8 cellular contexts compared by ENCODE assay signal in the genomic region with DNA sequence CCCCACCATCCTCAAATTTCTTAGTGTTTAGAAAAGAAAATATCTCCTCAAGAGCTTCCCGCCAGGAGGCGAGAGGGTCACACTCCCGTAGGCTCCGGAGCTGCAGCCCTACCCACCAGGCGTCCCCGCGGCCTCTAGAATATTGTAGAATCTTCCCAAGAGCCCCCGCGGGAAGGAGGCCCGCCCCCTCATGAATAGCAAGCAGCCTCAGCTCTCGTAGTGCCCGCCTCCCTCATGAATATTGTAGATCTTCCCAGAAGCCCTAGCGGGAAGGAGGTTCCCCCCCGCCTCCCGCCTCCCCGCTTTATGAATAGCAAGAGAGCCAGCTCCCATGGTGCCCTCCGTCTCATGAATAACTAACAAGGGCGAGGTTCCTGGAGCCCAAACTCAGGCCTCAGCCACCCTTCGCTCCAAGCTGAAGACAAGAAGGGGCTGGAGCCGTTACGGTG. TPM values are rescaled to one million over a fixed set of nuclear protein-coding genes. Genes with fewer than 3 reads are reported as not detected.
DNase-seq lines count a peak whose midpoint lies in the region; ATAC-seq, FAIRE-seq and TF ChIP-seq lines count a peak whose summit lies in the region.

A gene with protein sequence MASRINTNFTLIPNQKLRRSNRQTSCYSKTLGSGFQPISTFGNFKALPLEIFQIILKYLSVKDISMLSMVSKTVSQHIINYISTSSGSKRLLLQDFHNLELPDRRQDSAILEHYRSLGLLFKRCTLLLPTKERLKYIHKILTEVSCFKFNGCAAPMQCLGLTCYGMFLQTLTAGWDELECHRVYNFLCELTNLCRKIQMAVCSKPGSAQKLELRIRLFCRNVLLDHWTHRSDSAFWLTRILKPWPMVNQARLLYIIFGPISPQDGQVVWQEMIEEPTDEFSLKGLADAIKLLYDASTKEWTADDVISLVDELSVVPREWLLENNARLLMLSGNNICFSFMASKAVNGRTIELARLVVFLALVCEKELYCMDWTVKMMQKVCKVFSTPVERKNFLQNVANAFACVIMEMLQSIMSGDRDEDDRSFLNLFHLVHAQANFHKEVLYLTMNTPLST (minus strand): TSS at position 114 of the 449 bp plus-strand sequence. CDS start 4,378 bp downstream, outside the sequence.

- TF ChIP-seq POLR2A in endothelial cell of umbilical vein (IDR thresholded peaks at IDR 0.05; ENCODE audit: low read depth, low read length) = peak; percentile 63

- no peak within 1 kb of the TSS for H3K18ac ChIP-seq in mesenchymal stem cell (ENCODE audit: low read depth in 1 of 2, low read length in 2 of 2)

- no peak within 1 kb of the TSS for H3K14ac ChIP-seq in mesenchymal stem cell (ENCODE audit: low read length in 2 of 2)

- H3K27ac ChIP-seq in endothelial cell of umbilical vein (ENCODE audit: insufficient read depth, low read depth, low read length) (no peak within 1 kb of the TSS), mesenchymal stem cell (ENCODE audit: low read length, poor library complexity, severe bottlenecking) (no peak within 1 kb of the TSS)

- no peak within 1 kb of the TSS for H2BK12ac ChIP-seq in mesenchymal stem cell (ENCODE audit: low read length in 2 of 2)

- H3K79me2 ChIP-seq in endothelial cell of umbilical vein (ENCODE audit: control insufficient read depth, insufficient read depth, low read length) = no peaks in the 10 kb centered on the region

- peaks cover 0 to 4% of the 10 kb centered on the region in 2 experiments for H3K27me3 ChIP-seq in endothelial cell of umbilical vein (ENCODE audit: control insufficient read depth in 2 of 2, insufficient read depth in 2 of 2, low read length in 2 of 2)
- no peaks in the 10 kb centered on the region for H3K27me3 ChIP-seq in mesenchymal stem cell (ENCODE audit: control insufficient read depth in 1 of 2, insufficient read depth in 1 of 2, low read length in 2 of 2)

- CTCF ChIA-PET in endothelial cell of umbilical vein (lab: Charles Lee) = interaction anchor here (0.8 to 1.7 kb wide), 8 partner anchors 9 to 277 kb away, joined by 3 to 18 read pairs (median 6); partner anchors contain the start of genes LASP1, LASP1NB and PLXDC1

- no peak within 1 kb of the TSS for H2BK15ac ChIP-seq in mesenchymal stem cell (ENCODE audit: low read depth, poor library complexity, severe bottlenecking)

- WGBS in mesenchymal stem cell = 40% methylated on average over 21 of the region's 21 CpGs

- no peak within 1 kb of the TSS for H2BK120ac ChIP-seq in mesenchymal stem cell (ENCODE audit: low read depth, low read length)

- H3K4me3 ChIP-seq in endothelial cell of umbilical vein (replicated peaks in 1 of 3; ENCODE audit: insufficient read depth in 1 of 3, low read depth in 1 of 3, low read length in 3 of 3) (peak within 1 kb of the TSS in 2 of 3 experiments; percentile 24 to 34), mesenchymal stem cell (ENCODE audit: insufficient read depth in 1 of 2, low read depth in 1 of 2, low read length in 2 of 2) (peak within 1 kb of the TSS in 1 of 2 experiments; percentile 68)

- TF ChIP-seq CTCF in endothelial cell of umbilical vein (IDR thresholded peaks at IDR 0.05; ENCODE audit: extremely low read depth in 1 of 2, insufficient read depth in 1 of 2, low read depth in 1 of 2, low read length in 2 of 2) = no peak

- POLR2A ChIA-PET in endothelial cell of umbilical vein (lab: Charles Lee) = interaction anchor here (0.7 to 1.2 kb wide), 3 partner anchors 43 to 152 kb away, joined by 3 to 8 read pairs (median 3); partner anchors contain the start of gene LASP1

- peak within 1 kb of the TSS; percentile 2 for H4K91ac ChIP-seq in mesenchymal stem cell (ENCODE audit: low read length)

- no peak within 1 kb of the TSS for H3K23ac ChIP-seq in mesenchymal stem cell (ENCODE audit: low read length in 2 of 2)

- H2BK5ac ChIP-seq in mesenchymal stem cell (ENCODE audit: low read depth, low read length, poor library complexity, severe bottlenecking) = no peak within 1 kb of the TSS

- H3K4me1 ChIP-seq in endothelial cell of umbilical vein (ENCODE audit: control insufficient read depth, extremely low read depth, insufficient read depth, low read length) (no peaks in the 10 kb centered on the region), mesenchymal stem cell (ENCODE audit: control insufficient read depth, insufficient read depth, low read depth, low read length) (peaks cover 2% of the 10 kb centered on the region)

- H4K20me1 ChIP-seq in endothelial cell of umbilical vein (replicated peaks; ENCODE audit: control insufficient read depth, extremely low read depth, insufficient read depth, low read length) = no peaks in the 10 kb centered on the region

- H3K9me3 ChIP-seq in endothelial cell of umbilical vein (replicated peaks; ENCODE audit: control insufficient read depth, insufficient read depth, low read length) (no peaks in the 10 kb centered on the region), mesenchymal stem cell (ENCODE audit: control insufficient read depth, low read length) (no peaks in the 10 kb centered on the region)

- no TSS peak for BruUV-seq in endothelial cell of umbilical vein (replicated peaks; lab: Mats Ljungman, UMichigan)

- no peaks in the 10 kb centered on the region for H3K9me1 ChIP-seq in endothelial cell of umbilical vein (replicated peaks; ENCODE audit: control insufficient read depth, extremely low read depth, insufficient read depth, low read length)

- ATAC-seq in HG03159 (IDR thresholded peaks at IDR 0.05; ENCODE audit: unreplicated experiment) = no peak
- no peak for ATAC-seq in GM21723 (IDR thresholded peaks at IDR 0.05; ENCODE audit: unreplicated experiment)

- dilution Hi-C loops in endothelial cell of umbilical vein (cut with MboI; ENCODE audit: extremely low pct_ligation_motif_present, low sequenced_read_pairs) = no loop called here

- H3K36me3 ChIP-seq in endothelial cell of umbilical vein (ENCODE audit: control insufficient read depth in 2 of 2, extremely low read depth in 1 of 2, insufficient read depth in 2 of 2, low read length in 2 of 2) (no peaks in the 10 kb centered on the region), mesenchymal stem cell (ENCODE audit: control insufficient read depth in 1 of 2, insufficient read depth in 2 of 2, low read depth in 1 of 2, low read length in 2 of 2) (no peaks in the 10 kb centered on the region)

- no peak within 1 kb of the TSS for H3K4ac ChIP-seq in mesenchymal stem cell (ENCODE audit: low read depth in 1 of 2, low read length in 2 of 2)

- DNase-seq in C1 segment of cervical spinal cord (lab: John Stamatoyannopoulos, UW) (peak; percentile 16 to 92 (median 84)), NCI-H146 treated with DMSO at 0.1 percent for 48 hours (lab: John Stamatoyannopoulos, UW; ENCODE audit: unreplicated experiment) (peak; percentile 8), activated T-cell treated with anti-CD3 and anti-CD28 coated beads for 4 hours (peak; percentile 75), endothelial cell of umbilical vein (ENCODE audit: low read depth, low spot score) (peak; percentile 93), mesenchymal stem cell (peak; percentile 51)
- DNase-seq in stimulated activated CD4-positive, alpha-beta T cell treated with anti-CD3 and anti-CD28 coated beads, TNF-alpha, amount 100 ng/mL, for 4 hours (ENCODE audit: low read depth in 3 of 3) = peak; percentile 54 to 73 (median 67)

- H2AFZ ChIP-seq in endothelial cell of umbilical vein (ENCODE audit: low read depth, low read length) (peak within 1 kb of the TSS; percentile 99), mesenchymal stem cell (ENCODE audit: low read depth, low read length) (peak within 1 kb of the TSS; percentile 32)

- intact Hi-C loops in endothelial cell of umbilical vein (cut with micrococcal nuclease) = loop anchor here (1.0 to 5.0 kb wide), 3 partner anchors 98 to 215 kb away; partner anchors contain the start of genes PLXDC1 and PSMB3

- H3K9ac ChIP-seq in endothelial cell of umbilical vein (replicated peaks; ENCODE audit: extremely low read depth, insufficient read depth, low read length) (no peak within 1 kb of the TSS), mesenchymal stem cell (ENCODE audit: low read length) (peak within 1 kb of the TSS; percentile 88)

- peak within 1 kb of the TSS; percentile 60 for H4K8ac ChIP-seq in mesenchymal stem cell (ENCODE audit: low read length)

- peak within 1 kb of the TSS; percentile 41 for H3K4me2 ChIP-seq in endothelial cell of umbilical vein (ENCODE audit: insufficient read depth, low read length)
- no peak within 1 kb of the TSS for H3K4me2 ChIP-seq in mesenchymal stem cell (ENCODE audit: low read length, poor library complexity, severe bottlenecking)

- H2AK5ac ChIP-seq in mesenchymal stem cell (ENCODE audit: low read length, severe bottlenecking) = no peak within 1 kb of the TSS

- peak; percentile 49 for FAIRE-seq in endothelial cell of umbilical vein (lab: Jason Lieb, UNC)

- H3K79me1 ChIP-seq in mesenchymal stem cell (replicated peaks; ENCODE audit: low read length, poor library complexity, severe bottlenecking) = no peaks in the 10 kb centered on the region

TF ChIP-seq in endothelial cell of umbilical vein, 7 proteins besides CTCF, POLR2A, EP300 and RAD21:
- TF ChIP-seq EZH2 (IDR thresholded peaks at IDR 0.05; ENCODE audit: borderline replicate concordance, low read depth, low read length, severe bottlenecking) (no peak), POLR2AphosphoS5 (IDR thresholded peaks at IDR 0.05; ENCODE audit: insufficient read depth, low read depth, low read length) (peak; percentile 63)

RNA-seq across cellular contexts. Expression of the gene that starts here (rescaled TPM):
- not detected in 2 replicates for total RNA-seq in endothelial cell of umbilical vein
- not detected in 2 replicates for polyA plus RNA-seq in endothelial cell of umbilical vein
- not detected in 2 replicates for polyA plus RNA-seq in endothelial cell of umbilical vein (2011; cell fraction: cytosol; rRNA removed)
- not detected in 2 replicates for polyA plus RNA-seq in endothelial cell of umbilical vein (2011; cell fraction: nucleus; rRNA removed)
- not detected in 2 replicates for polyA plus RNA-seq in endothelial cell of umbilical vein (2012)
- polyA minus RNA-seq in endothelial cell of umbilical vein = not detected in 2 replicates
- not detected for polyA minus RNA-seq in endothelial cell of umbilical vein (2011; cell fraction: cytosol; rRNA and poly(A)+ RNA removed)
- polyA minus RNA-seq in endothelial cell of umbilical vein (2011; cell fraction: nucleus; rRNA and poly(A)+ RNA removed) = not detected in 2 replicates
- not detected for polyA plus RNA-seq in mesenchymal stem cell (2013, experiment 1 of 2)
- polyA plus RNA-seq in mesenchymal stem cell (2013, experiment 2 of 2) = not detected

Comparison
In these comparisons a context has a peak if more than half of its experiments do, and no peak if none do; other contexts are left out.
1. Peak in DNase-seq, H3K4me3 ChIP-seq and H3K4me2 ChIP-seq in endothelial cell of umbilical vein; RNA of the gene not detected or under 1 TPM.
2. DNase-seq: peak in every context shown above with its lines; median percentile 93 in endothelial cell of umbilical vein; 84 in C1 segment of cervical spinal cord; 75 in activated T-cell treated with anti-CD3 and anti-CD28 coated beads for 4 hours; 67 in stimulated activated CD4-positive, alpha-beta T cell treated with anti-CD3 and anti-CD28 coated beads, TNF-alpha, amount 100 ng/mL, for 4 hours; 51 in mesenchymal stem cell; 8 in NCI-H146 treated with DMSO at 0.1 percent for 48 hours.